Comparison of ENCODE assay signal across 29 cellular contexts in the genomic region with DNA sequence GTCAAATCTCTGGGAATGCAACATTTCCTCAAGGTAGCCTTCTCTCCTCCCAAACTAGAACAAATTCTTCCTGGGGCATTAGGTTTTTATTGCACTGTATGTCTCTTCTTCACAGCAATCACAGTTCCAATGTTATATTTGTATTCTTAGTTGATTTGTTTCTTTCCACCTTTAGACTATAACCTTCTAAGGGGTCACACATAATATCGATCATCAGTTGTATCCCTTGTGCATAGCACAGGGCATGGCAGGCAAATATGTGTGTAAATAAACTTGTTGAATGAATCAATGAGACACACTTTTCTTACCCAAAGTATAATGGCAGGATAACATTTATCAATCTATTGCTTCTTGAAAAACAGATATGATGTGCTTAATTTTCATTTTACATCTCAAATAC.
"Had no signal": no experiment of that assay in that cellular context is flagged by ENCODE, and none has a peak within 500 bp of the region (broad histone marks: within the 10 kb centered on the region; RNA-seq: fewer than 3 reads in every experiment).

No MANE protein-coding gene starts in this region.

- H3K27ac ChIP-seq: ascending aorta, body of pancreas, coronary artery, SJSA1, VCaP had no signal

- H3K4me1 ChIP-seq: ascending aorta, body of pancreas, SJSA1 had no signal

- H3K27ac Mint-ChIP-seq: activated CD4-positive, alpha-beta memory T cell treated with anti-CD3 and anti-CD28 coated beads, Interleukin-2, amount 10 ng/mL, durations not matched to agents 7 days and 5 days; T-helper 1 cell treated with Interleukin-12 subunit alpha and Interleukin-12 subunit beta and Interleukin-4 antibody, amounts not matched to agents 30 μg/mL and 1 μg/mL, for 36 hours had no signal

- H3K9me3 ChIP-seq: ascending aorta, body of pancreas, SJSA1 had no signal

- ATAC-seq: body of pancreas, PC-3, SK-N-SH treated with all-trans-retinoic acid at 6 μM for 48 hours had no signal

- DNase-seq: activated CD4-positive, alpha-beta memory T cell treated with anti-CD3 and anti-CD28 coated beads, Interleukin-2, amount 10 ng/mL, durations not matched to agents 7 days and 5 days; activated CD4-positive, alpha-beta T cell treated with anti-CD3 and anti-CD28 coated beads, Interleukin-2, amount 50 U/mL, for 1 hour; activated CD4-positive, CD25-positive, alpha-beta regulatory T cell; activated naive CD4-positive, alpha-beta T cell treated with anti-CD3 and anti-CD28 coated beads, Interleukin-2, amount 50 U/mL, for 16 hours; activated T-cell treated with anti-CD3 and anti-CD28 coated beads for 4 hours; activated T-cell treated with anti-CD3 and anti-CD28 coated beads, Interleukin-2, amount 50 U/mL, for 48 hours; body of pancreas; central memory CD4-positive, alpha-beta T cell; Kasumi-1; NCI-H1048; NCI-H1417; NCI-H1930; NCI-H2107; NCI-H2171 treated with DMSO at 0.1 percent for 48 hours; NCI-H226; NCI-H526; NCI-H774; PC-3; SHP77; T-helper 9 cell had no signal

- H3K27me3 Mint-ChIP-seq: activated CD4-positive, alpha-beta memory T cell treated with anti-CD3 and anti-CD28 coated beads, Interleukin-2, amount 10 ng/mL, durations not matched to agents 7 days and 5 days had no signal

- H3K27me3 ChIP-seq: ascending aorta, body of pancreas, SJSA1 had no signal

- H3K4me3 ChIP-seq: ascending aorta, body of pancreas, coronary artery, SJSA1 had no signal

- H3K9me3 Mint-ChIP-seq: activated CD4-positive, alpha-beta memory T cell treated with anti-CD3 and anti-CD28 coated beads, Interleukin-2, amount 10 ng/mL, durations not matched to agents 7 days and 5 days; T-helper 1 cell treated with Interleukin-12 subunit alpha and Interleukin-12 subunit beta and Interleukin-4 antibody, amounts not matched to agents 30 μg/mL and 1 μg/mL, for 36 hours had no signal

- FAIRE-seq: bronchial epithelial cell, RCC 7860, TTC549 had no signal

- H3K4me3 Mint-ChIP-seq: activated CD4-positive, alpha-beta memory T cell treated with anti-CD3 and anti-CD28 coated beads, Interleukin-2, amount 10 ng/mL, durations not matched to agents 7 days and 5 days; T-helper 1 cell treated with Interleukin-12 subunit alpha and Interleukin-12 subunit beta and Interleukin-4 antibody, amounts not matched to agents 30 μg/mL and 1 μg/mL, for 36 hours had no signal
